Comparison of ENCODE assay signal across 19 cellular contexts in the genomic region with DNA sequence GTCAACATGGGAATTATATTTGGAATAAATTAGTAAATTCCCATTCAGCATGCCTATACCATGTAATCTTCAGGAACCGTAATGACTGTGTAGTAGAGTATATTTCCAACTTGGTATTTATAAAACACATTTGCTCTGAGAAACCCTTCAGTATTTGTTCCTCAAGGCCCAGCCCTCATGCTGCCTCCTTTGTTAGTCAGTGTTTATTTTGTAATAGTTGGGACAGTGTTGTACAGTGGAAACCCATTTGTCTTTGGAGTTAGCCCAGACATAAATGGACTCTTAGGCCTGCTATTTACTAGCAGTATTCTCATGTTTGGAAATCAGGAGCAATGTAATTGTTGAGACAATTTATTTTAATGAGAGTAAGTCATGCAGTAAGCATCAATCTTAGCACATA.
DNase-seq lines count a peak whose midpoint lies in the region; ATAC-seq, FAIRE-seq and TF ChIP-seq lines count a peak whose summit lies in the region.
"Had no signal": no experiment of that assay in that cellular context is flagged by ENCODE, and none has a peak within 500 bp of the region (broad histone marks: within the 10 kb centered on the region; RNA-seq: fewer than 3 reads in every experiment).

No MANE protein-coding gene starts in this region.

- H3K14ac ChIP-seq in mesenchymal stem cell (ENCODE audit: low read length in 2 of 2) = no peak overlapping the region

- no peaks in the 10 kb centered on the region for H3K9me3 ChIP-seq in mesenchymal stem cell (ENCODE audit: control insufficient read depth, low read length)
- H3K9me3 ChIP-seq: BLaER1, Caco-2, HAP-1 had no signal

- no peak overlapping the region for H2AFZ ChIP-seq in mesenchymal stem cell (ENCODE audit: low read depth, low read length)

- TF ChIP-seq CTCF in bronchial epithelial cell (IDR thresholded peaks at IDR 0.05; ENCODE audit: insufficient read depth, low read length, severe bottlenecking) = no peak

- H2BK12ac ChIP-seq in mesenchymal stem cell (ENCODE audit: low read length in 2 of 2) = no peak overlapping the region

- H3K4ac ChIP-seq in mesenchymal stem cell (ENCODE audit: low read depth in 1 of 2, low read length in 2 of 2) = no peak overlapping the region

- no peaks in the 10 kb centered on the region for H3K27me3 ChIP-seq in bronchial epithelial cell (ENCODE audit: control insufficient read depth, insufficient read depth, low read length)
- H3K27me3 ChIP-seq in mesenchymal stem cell (ENCODE audit: control insufficient read depth in 1 of 2, insufficient read depth in 1 of 2, low read length in 2 of 2) = no peaks in the 10 kb centered on the region
- H3K27me3 ChIP-seq: BLaER1 had no signal

- no CpG with 5 or more reads among the region's 1 CpG for WGBS in mesenchymal stem cell

- no peak overlapping the region for H3K9ac ChIP-seq in mesenchymal stem cell (ENCODE audit: low read length)
- H3K9ac ChIP-seq: BLaER1 had no signal

- no peak overlapping the region for H3K4me2 ChIP-seq in mesenchymal stem cell (ENCODE audit: low read length, poor library complexity, severe bottlenecking)
- H3K4me2 ChIP-seq: BLaER1 had no signal

- no peak overlapping the region for H4K8ac ChIP-seq in mesenchymal stem cell (ENCODE audit: low read length)

- no peak overlapping the region for H2BK5ac ChIP-seq in mesenchymal stem cell (ENCODE audit: low read depth, low read length, poor library complexity, severe bottlenecking)

- no peak overlapping the region for H2BK120ac ChIP-seq in mesenchymal stem cell (ENCODE audit: low read depth, low read length)

- no peaks in the 10 kb centered on the region for H3K4me1 ChIP-seq in mesenchymal stem cell (ENCODE audit: control insufficient read depth, insufficient read depth, low read depth, low read length)
- H3K4me1 ChIP-seq: Caco-2, HAP-1 had no signal

- no peak overlapping the region for H3K18ac ChIP-seq in mesenchymal stem cell (ENCODE audit: low read depth in 1 of 2, low read length in 2 of 2)

- H2BK15ac ChIP-seq in mesenchymal stem cell (ENCODE audit: low read depth, poor library complexity, severe bottlenecking) = no peak overlapping the region

- intact Hi-C loops in sciatic nerve (cut with DNase I) (no loop called here), posterior vena cava (cut with DNase I) (no loop called here)

- H4K91ac ChIP-seq in mesenchymal stem cell (ENCODE audit: low read length) = no peak overlapping the region

- H3K36me3 ChIP-seq in bronchial epithelial cell (ENCODE audit: control insufficient read depth, insufficient read depth, low read length) (no peaks in the 10 kb centered on the region), mesenchymal stem cell (ENCODE audit: control insufficient read depth in 1 of 2, insufficient read depth in 2 of 2, low read depth in 1 of 2, low read length in 2 of 2) (no peaks in the 10 kb centered on the region)
- H3K36me3 ChIP-seq: BLaER1, HAP-1 had no signal

- H2AK5ac ChIP-seq in mesenchymal stem cell (ENCODE audit: low read length, severe bottlenecking) = no peak overlapping the region

- no peak overlapping the region for H3K23ac ChIP-seq in mesenchymal stem cell (ENCODE audit: low read length in 2 of 2)

- no peak for ATAC-seq in sciatic nerve
- ATAC-seq in left lobe of liver = no peak

- DNase-seq in NCI-H1417 (lab: John Stamatoyannopoulos, UW) = peak in 2 of 3 experiments; percentile 15 to 76
- no peak for DNase-seq in NCI-H1417 treated with DMSO at 0.1 percent for 48 hours (lab: John Stamatoyannopoulos, UW)
- peak; percentile 87 for DNase-seq in NCI-H69 (lab: John Stamatoyannopoulos, UW)
- DNase-seq in bronchial epithelial cell (ENCODE audit: low read depth) = peak; percentile 65
- peak; percentile 10 for DNase-seq in mesenchymal stem cell
- no peak for DNase-seq in sciatic nerve (ENCODE audit: low spot score)
- no peak for DNase-seq in left lobe of liver (ENCODE audit: low spot score)
- no peak for DNase-seq in posterior vena cava (ENCODE audit: low spot score)
- DNase-seq: AML-193; Caco-2; CD8-positive, alpha-beta memory T cell; DND-41; GDM1 had no signal

- FAIRE-seq in bronchial epithelial cell (lab: Jason Lieb, UNC) = no peak
- FAIRE-seq: GM12892, H1, HTR-8/SVneo had no signal

- H3K27ac ChIP-seq in mesenchymal stem cell (ENCODE audit: low read length, poor library complexity, severe bottlenecking) = no peak overlapping the region
- H3K27ac ChIP-seq: 22Rv1, BLaER1 had no signal

- no peaks in the 10 kb centered on the region for H3K79me1 ChIP-seq in mesenchymal stem cell (replicated peaks; ENCODE audit: low read length, poor library complexity, severe bottlenecking)

- H3K4me3 ChIP-seq in bronchial epithelial cell (ENCODE audit: low read depth, low read length) = no peak overlapping the region
- H3K4me3 ChIP-seq in mesenchymal stem cell (ENCODE audit: insufficient read depth in 1 of 2, low read depth in 1 of 2, low read length in 2 of 2) = no peak overlapping the region
- H3K4me3 ChIP-seq: BLaER1, HAP-1 had no signal

Comparison
In these comparisons a context has a peak if more than half of its experiments do, and no peak if none do; other contexts are left out.
1. DNase-seq: peak in NCI-H1417 (2 of 3), NCI-H69 (single experiment), bronchial epithelial cell (single experiment) and mesenchymal stem cell (single experiment); none in NCI-H1417 treated with DMSO at 0.1 percent for 48 hours (single experiment), sciatic nerve (single experiment), left lobe of liver (single experiment) and posterior vena cava (single experiment).